Comparison of ENCODE assay signal across 19 cellular contexts in genomic region chr16:22970191-22970845, GRCh38.
DNase-seq lines count a peak whose midpoint lies in the region; ATAC-seq and TF ChIP-seq lines count a peak whose summit lies in the region.
"Had no signal": no experiment of that assay in that cellular context is flagged by ENCODE, and none has a peak within 500 bp of the region (broad histone marks: within the 10 kb centered on the region; RNA-seq: fewer than 3 reads in every experiment).

No MANE protein-coding gene starts in this region.

- H3K4me3 Mint-ChIP-seq in endodermal cell: no peak overlapping the region

- H3K4me3 ChIP-seq in NT2/D1 (ENCODE audit: insufficient read length, low read depth): no peak overlapping the region
- no peak overlapping the region for H3K4me3 ChIP-seq in endodermal cell (ENCODE audit: low read length)
- no peak overlapping the region for H3K4me3 ChIP-seq in lung
- H3K4me3 ChIP-seq in left lung: no peak overlapping the region
- H3K4me3 ChIP-seq: HAP-1, Peyer's patch had no signal

- DNase-seq in NT2/D1 (ENCODE audit: low read depth, low spot score): peak; percentile 59
- DNase-seq in endodermal cell: no peak
- no peak for DNase-seq in lung (ENCODE audit: low spot score)
- peak; percentile 40 for DNase-seq in retina
- no peak for DNase-seq in AML-193 (lab: John Stamatoyannopoulos, UW)
- DNase-seq in erythroblast (lab: John Stamatoyannopoulos, UW): no peak
- DNase-seq in left lung: no peak
- DNase-seq: Caco-2, Karpas-422, MM.1S, NCI-H1105 treated with DMSO at 0.1 percent for 48 hours, NCI-H187 treated with DMSO at 0.1 percent for 48 hours, NCI-H2171 treated with DMSO at 0.1 percent for 48 hours, NCI-H774, Peyer's patch, SHP77 treated with DMSO at 0.1 percent for 48 hours had no signal

- no peaks in the 10 kb centered on the region for H3K4me1 Mint-ChIP-seq in endodermal cell

- peaks cover 24% of the 10 kb centered on the region for H3K27me3 Mint-ChIP-seq in endodermal cell (ENCODE audit: insufficient read depth)

- H3K36me3 Mint-ChIP-seq in endodermal cell (ENCODE audit: low read depth): no peaks in the 10 kb centered on the region

- no peaks in the 10 kb centered on the region for H3K36me3 ChIP-seq in NT2/D1 (ENCODE audit: insufficient read depth, insufficient read length, low read length)
- H3K36me3 ChIP-seq in endodermal cell (ENCODE audit: control insufficient read depth, insufficient read depth, low read length): no peaks in the 10 kb centered on the region
- H3K36me3 ChIP-seq in lung (ENCODE audit: control insufficient read depth in 2 of 2, insufficient read depth in 2 of 2, low read length in 2 of 2): no peaks in the 10 kb centered on the region
- H3K36me3 ChIP-seq in left lung: no peaks in the 10 kb centered on the region
- H3K36me3 ChIP-seq: HAP-1, Peyer's patch had no signal

- ATAC-seq in lung (ENCODE audit: insufficient read depth, low FRiP score) (peak; percentile 41), GM18505 (IDR thresholded peaks at IDR 0.05; ENCODE audit: unreplicated experiment) (no peak), left lung (no peak)

- H3K27ac ChIP-seq in endodermal cell (ENCODE audit: low read depth, low read length) (peak overlapping the region; percentile 54), lung (ENCODE audit: low read depth in 1 of 2, low read length in 1 of 2) (peak overlapping the region in 1 of 2 donors; percentile 4), left lung (no peak overlapping the region)
- H3K27ac ChIP-seq: C4-2B, Peyer's patch had no signal

- H3K9ac ChIP-seq in NT2/D1 (ENCODE audit: insufficient read length, low read depth) (no peak overlapping the region), endodermal cell (ENCODE audit: extremely low read depth, low read length, poor library complexity, severe bottlenecking) (no peak overlapping the region)

- TF ChIP-seq CTCF in endodermal cell (conservative IDR thresholded peaks at IDR 0.05) (no peak), lung (IDR thresholded peaks at IDR 0.05; ENCODE audit: control extremely low read depth, extremely low read depth) (no peak), left lung (IDR thresholded peaks at IDR 0.05) (no peak)

- H3K27me3 ChIP-seq in NT2/D1 (ENCODE audit: insufficient read depth, insufficient read length) (no peaks in the 10 kb centered on the region), endodermal cell (ENCODE audit: control insufficient read depth, insufficient read depth, low read length, poor library complexity, severe bottlenecking) (peaks cover 12% of the 10 kb centered on the region), lung (ENCODE audit: control insufficient read depth, insufficient read depth) (peaks cover 4% of the 10 kb centered on the region), left lung (peaks cover 0 to under 1% of the 10 kb centered on the region in 2 donors)
- H3K27me3 ChIP-seq: Peyer's patch had no signal

- intact Hi-C loops in left lung (cut with DNase I): no loop called here

- H3K4me1 ChIP-seq in NT2/D1 (ENCODE audit: insufficient read depth, insufficient read length): peaks cover 3% of the 10 kb centered on the region
- no peaks in the 10 kb centered on the region for H3K4me1 ChIP-seq in endodermal cell (ENCODE audit: control insufficient read depth, insufficient read depth, low read length)
- peaks cover 0 to 4% of the 10 kb centered on the region in 2 donors for H3K4me1 ChIP-seq in lung (ENCODE audit: control insufficient read depth in 2 of 2, insufficient read depth in 2 of 2, low read length in 2 of 2)
- no peaks in the 10 kb centered on the region for H3K4me1 ChIP-seq in left lung
- H3K4me1 ChIP-seq: Caco-2, HAP-1, Peyer's patch had no signal

- TF ChIP-seq POLR2A in GM18505 (IDR thresholded peaks at IDR 0.05; ENCODE audit: borderline replicate concordance, extremely low read depth, insufficient read depth, insufficient read length): no peak
- no peak for TF ChIP-seq POLR2A in erythroblast (IDR thresholded peaks at IDR 0.05; ENCODE audit: low read length)

- H3K9me3 ChIP-seq in NT2/D1 (ENCODE audit: insufficient read depth, low read length): no peaks in the 10 kb centered on the region
- H3K9me3 ChIP-seq in endodermal cell (ENCODE audit: control insufficient read depth, low read length): no peaks in the 10 kb centered on the region
- H3K9me3 ChIP-seq in lung (ENCODE audit: control insufficient read depth in 2 of 2, insufficient read depth in 1 of 2, low read length in 1 of 2): no peaks in the 10 kb centered on the region
- no peaks in the 10 kb centered on the region for H3K9me3 ChIP-seq in left lung
- H3K9me3 ChIP-seq: Caco-2, HAP-1, Peyer's patch had no signal

- no peak overlapping the region for H3K27ac Mint-ChIP-seq in endodermal cell

- WGBS in endodermal cell (ENCODE audit: insufficient coverage in 1 of 2, insufficient read length in 1 of 2), 2 experiments: 60 to 61% methylated on average over 2 to 4 of the region's 4 CpGs
- WGBS in lung, 2 donors: 46 to 50% methylated on average over 4 of the region's 4 CpGs

- no peaks in the 10 kb centered on the region for H3K9me3 Mint-ChIP-seq in endodermal cell

Comparison
In these comparisons a context has a peak if more than half of its experiments do, and no peak if none do; other contexts are left out.
1. DNase-seq: peak in NT2/D1 (single experiment) and retina (single experiment); none in endodermal cell (single experiment), lung (single experiment), AML-193 (0 of 2), erythroblast (0 of 2) and left lung (0 of 2).